ENCODE assay signal across 8 cellular contexts in genomic region chr2:153163055-153163454, GRCh38.
DNase-seq lines count a peak whose midpoint lies in the region; ATAC-seq and TF ChIP-seq lines count a peak whose summit lies in the region.

No MANE protein-coding gene starts in this region.

- peak in 5 of 9 donors; percentile 18 to 27 (median 21) for TF ChIP-seq CTCF in heart right ventricle (IDR thresholded peaks at IDR 0.05)
- TF ChIP-seq CTCF in body of pancreas (IDR thresholded peaks at IDR 0.05), result peak in 6 of 7 experiments; percentile 41 to 63 (median 53)
- TF ChIP-seq CTCF in neural cell (IDR thresholded peaks at IDR 0.05; ENCODE audit: poor library complexity, severe bottlenecking), result peak; percentile 20
- no peak for TF ChIP-seq CTCF in gastrocnemius medialis (IDR thresholded peaks at IDR 0.05 in 4 of 5, conservative IDR thresholded peaks at IDR 0.05 in 1 of 5)

- no peak for DNase-seq in heart right ventricle
- no peak for DNase-seq in left cardiac atrium
- DNase-seq in NCI-H1694 (lab: John Stamatoyannopoulos, UW), result peak; percentile 61
- DNase-seq in body of pancreas, result peak in 3 of 4 donors; percentile 16 to 42 (median 25)
- DNase-seq in gastrocnemius medialis, result no peak
- no peak for DNase-seq in stimulated activated CD4-positive, alpha-beta T cell treated with anti-CD3 and anti-CD28 coated beads, Interleukin-1b, Interleukin-23, amount 100 ng/mL, for 48 hours
- no peak for DNase-seq in stimulated activated CD4-positive, alpha-beta T cell treated with anti-CD3 and anti-CD28 coated beads, Interleukin-2, amount 100 ng/mL, for 24 hours

- no peak overlapping the region for H3K9ac ChIP-seq in neural cell (ENCODE audit: low read length)

- in situ Hi-C loops in gastrocnemius medialis (cut with MboI; ENCODE audit: low sequenced_read_pairs in 4 of 4), result no loop called here

- H3K4me3 ChIP-seq in heart right ventricle (no peak overlapping the region), body of pancreas (no peak overlapping the region), neural cell (ENCODE audit: low read length) (no peak overlapping the region), gastrocnemius medialis (no peak overlapping the region)

- no peak for TF ChIP-seq EP300 in neural cell (conservative IDR thresholded peaks at IDR 0.05; ENCODE audit: poor library complexity, severe bottlenecking)

- no peaks in the 10 kb centered on the region for H3K27me3 ChIP-seq in heart right ventricle
- no peaks in the 10 kb centered on the region for H3K27me3 ChIP-seq in body of pancreas
- no peaks in the 10 kb centered on the region for H3K27me3 ChIP-seq in neural cell (ENCODE audit: insufficient read depth, low read depth, low read length)
- H3K27me3 ChIP-seq in gastrocnemius medialis, result no peaks in the 10 kb centered on the region

- intact Hi-C loops in heart right ventricle (cut with DNase I) (no loop called here), left cardiac atrium (cut with DNase I) (no loop called here), body of pancreas (cut with DNase I) (no loop called here), gastrocnemius medialis (cut with DNase I; ENCODE audit: low total_unique reads) (no loop called here)

- no peak for ATAC-seq in heart right ventricle
- no peak for ATAC-seq in left cardiac atrium
- ATAC-seq in body of pancreas, result no peak
- ATAC-seq in gastrocnemius medialis, result no peak

- no peaks in the 10 kb centered on the region for H3K79me2 ChIP-seq in neural cell (replicated peaks; ENCODE audit: insufficient read depth, low read length)

- H3K36me3 ChIP-seq in heart right ventricle (no peaks in the 10 kb centered on the region), body of pancreas (replicated peaks in 1 of 2; ENCODE audit: insufficient read depth in 1 of 2, low read depth in 2 of 2) (no peaks in the 10 kb centered on the region), neural cell (ENCODE audit: insufficient read depth, low read length) (no peaks in the 10 kb centered on the region), gastrocnemius medialis (no peaks in the 10 kb centered on the region)

- no peak overlapping the region for H2AFZ ChIP-seq in neural cell (ENCODE audit: low read depth, low read length)

- no peaks in the 10 kb centered on the region for H3K4me1 ChIP-seq in heart right ventricle
- peaks cover 9% of the 10 kb centered on the region for H3K4me1 ChIP-seq in body of pancreas
- H3K4me1 ChIP-seq in gastrocnemius medialis, result no peaks in the 10 kb centered on the region

- no peak overlapping the region for H3K4me2 ChIP-seq in neural cell (ENCODE audit: low read length)

- no peaks in the 10 kb centered on the region for H4K20me1 ChIP-seq in neural cell (ENCODE audit: insufficient read depth)

- no peaks in the 10 kb centered on the region for H3K9me2 ChIP-seq in neural cell (ENCODE audit: insufficient read depth, low read length)

- TF ChIP-seq POLR2A in body of pancreas (IDR thresholded peaks at IDR 0.05) (no peak), gastrocnemius medialis (IDR thresholded peaks at IDR 0.05) (no peak)

- H3F3A ChIP-seq in neural cell (ENCODE audit: insufficient read depth, low read length, poor library complexity, severe bottlenecking), result no peaks in the 10 kb centered on the region

- no peak overlapping the region for H3K27ac ChIP-seq in heart right ventricle
- no peak overlapping the region for H3K27ac ChIP-seq in body of pancreas
- no peak overlapping the region for H3K27ac ChIP-seq in neural cell (ENCODE audit: low read length)
- no peak overlapping the region for H3K27ac ChIP-seq in gastrocnemius medialis

- 70 to 91% methylated on average over 2 of the region's 2 CpGs for WGBS in heart right ventricle, 2 donors
- WGBS in body of pancreas, 2 donors, result 46 to 52% methylated on average over 2 of the region's 2 CpGs

- H3K9me3 ChIP-seq in heart right ventricle (no peaks in the 10 kb centered on the region), body of pancreas (no peaks in the 10 kb centered on the region), neural cell (ENCODE audit: low read length) (no peaks in the 10 kb centered on the region), gastrocnemius medialis (no peaks in the 10 kb centered on the region)

- TF ChIP-seq RAD21 in neural cell (conservative IDR thresholded peaks at IDR 0.05), result no peak

TF ChIP-seq in neural cell, 6 proteins besides CTCF, POLR2A, EP300 and RAD21:
- TF ChIP-seq SMC3 (conservative IDR thresholded peaks at IDR 0.05; ENCODE audit: poor library complexity) (no peak), TAF1 (IDR thresholded peaks at IDR 0.05; ENCODE audit: low read depth) (no peak), POLR2AphosphoS5 (IDR thresholded peaks at IDR 0.05) (no peak), EZH2 (IDR thresholded peaks at IDR 0.05; ENCODE audit: borderline replicate concordance, insufficient read depth, low read length, poor library complexity, severe bottlenecking) (no peak), MXI1 (conservative IDR thresholded peaks at IDR 0.05; ENCODE audit: poor library complexity, severe bottlenecking) (no peak)
- TF ChIP-seq, protein P1, sequence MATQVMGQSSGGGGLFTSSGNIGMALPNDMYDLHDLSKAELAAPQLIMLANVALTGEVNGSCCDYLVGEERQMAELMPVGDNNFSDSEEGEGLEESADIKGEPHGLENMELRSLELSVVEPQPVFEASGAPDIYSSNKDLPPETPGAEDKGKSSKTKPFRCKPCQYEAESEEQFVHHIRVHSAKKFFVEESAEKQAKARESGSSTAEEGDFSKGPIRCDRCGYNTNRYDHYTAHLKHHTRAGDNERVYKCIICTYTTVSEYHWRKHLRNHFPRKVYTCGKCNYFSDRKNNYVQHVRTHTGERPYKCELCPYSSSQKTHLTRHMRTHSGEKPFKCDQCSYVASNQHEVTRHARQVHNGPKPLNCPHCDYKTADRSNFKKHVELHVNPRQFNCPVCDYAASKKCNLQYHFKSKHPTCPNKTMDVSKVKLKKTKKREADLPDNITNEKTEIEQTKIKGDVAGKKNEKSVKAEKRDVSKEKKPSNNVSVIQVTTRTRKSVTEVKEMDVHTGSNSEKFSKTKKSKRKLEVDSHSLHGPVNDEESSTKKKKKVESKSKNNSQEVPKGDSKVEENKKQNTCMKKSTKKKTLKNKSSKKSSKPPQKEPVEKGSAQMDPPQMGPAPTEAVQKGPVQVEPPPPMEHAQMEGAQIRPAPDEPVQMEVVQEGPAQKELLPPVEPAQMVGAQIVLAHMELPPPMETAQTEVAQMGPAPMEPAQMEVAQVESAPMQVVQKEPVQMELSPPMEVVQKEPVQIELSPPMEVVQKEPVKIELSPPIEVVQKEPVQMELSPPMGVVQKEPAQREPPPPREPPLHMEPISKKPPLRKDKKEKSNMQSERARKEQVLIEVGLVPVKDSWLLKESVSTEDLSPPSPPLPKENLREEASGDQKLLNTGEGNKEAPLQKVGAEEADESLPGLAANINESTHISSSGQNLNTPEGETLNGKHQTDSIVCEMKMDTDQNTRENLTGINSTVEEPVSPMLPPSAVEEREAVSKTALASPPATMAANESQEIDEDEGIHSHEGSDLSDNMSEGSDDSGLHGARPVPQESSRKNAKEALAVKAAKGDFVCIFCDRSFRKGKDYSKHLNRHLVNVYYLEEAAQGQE (IDR thresholded peaks at IDR 0.05; ENCODE audit: borderline replicate concordance), result no peak

Comparison
In these comparisons a context has a peak if more than half of its experiments do, and no peak if none do; other contexts are left out.
1. DNase-seq: peak in NCI-H1694 (single experiment) and body of pancreas (3 of 4); none in heart right ventricle (0 of 2), left cardiac atrium (single experiment), gastrocnemius medialis (0 of 2), stimulated activated CD4-positive, alpha-beta T cell treated with anti-CD3 and anti-CD28 coated beads, Interleukin-1b, Interleukin-23, amount 100 ng/mL, for 48 hours (single experiment) and stimulated activated CD4-positive, alpha-beta T cell treated with anti-CD3 and anti-CD28 coated beads, Interleukin-2, amount 100 ng/mL, for 24 hours (0 of 2).
2. CTCF ChIP-seq: peak in heart right ventricle (5 of 9), body of pancreas (6 of 7) and neural cell (single experiment); none in gastrocnemius medialis (0 of 5).